ENCODE assay signal across 27 cellular contexts in the genomic region with DNA sequence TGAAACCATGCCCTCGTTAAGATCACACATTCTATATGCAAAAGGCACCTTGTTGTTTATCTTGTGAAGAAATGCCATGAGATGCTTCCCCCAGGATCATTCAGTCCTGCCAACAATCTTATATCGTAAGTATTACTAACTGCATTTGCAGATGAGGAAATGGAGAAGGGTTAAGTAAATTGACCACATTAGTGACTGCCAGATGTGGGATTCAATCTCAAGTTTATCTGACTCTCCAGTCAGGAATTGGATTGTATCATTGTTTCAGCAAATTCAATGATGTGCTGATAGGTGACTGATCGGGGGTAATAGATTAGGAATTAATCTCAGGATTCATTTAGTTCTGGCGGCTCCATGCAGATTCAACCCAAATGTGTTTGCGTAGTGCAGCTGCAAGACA.
"Had no signal": no experiment of that assay in that cellular context is flagged by ENCODE, and none has a peak within 500 bp of the region (broad histone marks: within the 10 kb centered on the region; RNA-seq: fewer than 3 reads in every experiment).

No MANE protein-coding gene starts in this region.

- H3K36me3 ChIP-seq: neural progenitor cell, pancreas, right lobe of liver, sigmoid colon, spleen, suprapubic skin, tibial artery, transverse colon, upper lobe of right lung, uterus had no signal

- H3K9me3 ChIP-seq: pancreas, psoas muscle, right lobe of liver, sigmoid colon, suprapubic skin, testis, tibial artery, transverse colon, upper lobe of right lung, uterus had no signal

- H3K9ac ChIP-seq: neural progenitor cell had no signal

- H3K27me3 ChIP-seq: neural progenitor cell, pancreas, right lobe of liver, sigmoid colon, spleen, suprapubic skin, testis, tibial artery, transverse colon, upper lobe of right lung, uterus had no signal

- H3K4me3 ChIP-seq: neural progenitor cell, pancreas, psoas muscle, right lobe of liver, sigmoid colon, skin epidermis, smooth muscle cell, spleen, suprapubic skin, testis, tibial artery, transverse colon, upper lobe of right lung, uterus had no signal

- H3K4me1 ChIP-seq: pancreas, psoas muscle, right lobe of liver, sigmoid colon, spleen, suprapubic skin, testis, tibial artery, transverse colon, upper lobe of right lung, uterus had no signal

- H2AFZ ChIP-seq: neural progenitor cell had no signal

- H3K4me2 ChIP-seq: neural progenitor cell, smooth muscle cell had no signal

- DNase-seq: naive thymus-derived CD4-positive, alpha-beta T cell; natural killer cell; pancreas; psoas muscle; right cardiac atrium; right lobe of liver; sigmoid colon; spleen; stimulated activated CD4-positive, alpha-beta T cell treated with anti-CD3 and anti-CD28 coated beads, Interleukin-12 subunit alpha, Interleukin-12 subunit beta, amount 100 ng/mL, for 4 hours; stimulated activated CD4-positive, alpha-beta T cell treated with anti-CD3 and anti-CD28 coated beads, Interleukin-1b, Interleukin-23, amount 100 ng/mL, for 48 hours; stimulated activated CD4-positive, alpha-beta T cell treated with anti-CD3 and anti-CD28 coated beads, Interleukin-4, amount 100 ng/mL, for 1 hour; stimulated activated CD4-positive, alpha-beta T cell treated with anti-CD3 and anti-CD28 coated beads, Interleukin-4, amount 100 ng/mL, for 4 hours; stimulated activated CD8-positive, alpha-beta memory T cell treated with anti-CD3 and anti-CD28 coated beads, Interleukin-4, amount 100 ng/mL, for 48 hours; stimulated activated naive CD4-positive, alpha-beta T cell; stimulated activated naive CD8-positive, alpha-beta T cell treated with anti-CD3 and anti-CD28 coated beads, Interleukin-15, amount 100 ng/mL, for 72 hours; stimulated activated naive CD8-positive, alpha-beta T cell treated with anti-CD3 and anti-CD28 coated beads, Interleukin-15, Interleukin-2, amounts not matched to agents 100 U/mL and 50 U/mL, for 24 hours; substantia nigra; testis; tibial artery; transverse colon; upper lobe of right lung; uterus had no signal

- ATAC-seq: naive thymus-derived CD4-positive, alpha-beta T cell; natural killer cell; pancreas; psoas muscle; right cardiac atrium; right lobe of liver; stimulated activated memory B cell treated with anti-CD40 and anti-IgM and Interleukin-4, amounts not matched to agents 10 μg/mL and 1 μg/mL and 100 μg/mL, for 72 hours; stimulated activated naive CD8-positive, alpha-beta T cell treated with anti-CD3 and anti-CD28 coated beads, Interleukin-15, amount 100 ng/mL, for 72 hours; stimulated activated naive CD8-positive, alpha-beta T cell treated with anti-CD3 and anti-CD28 coated beads, Interleukin-15, Interleukin-2, amounts not matched to agents 100 U/mL and 50 U/mL, for 24 hours; upper lobe of right lung had no signal

- H3K27ac ChIP-seq: neural progenitor cell, pancreas, psoas muscle, right lobe of liver, sigmoid colon, skin epidermis, spleen, suprapubic skin, testis, tibial artery, transverse colon, upper lobe of right lung, uterus had no signal
